Comparison of ENCODE assay signal across 1 cellular context in the genomic region with DNA sequence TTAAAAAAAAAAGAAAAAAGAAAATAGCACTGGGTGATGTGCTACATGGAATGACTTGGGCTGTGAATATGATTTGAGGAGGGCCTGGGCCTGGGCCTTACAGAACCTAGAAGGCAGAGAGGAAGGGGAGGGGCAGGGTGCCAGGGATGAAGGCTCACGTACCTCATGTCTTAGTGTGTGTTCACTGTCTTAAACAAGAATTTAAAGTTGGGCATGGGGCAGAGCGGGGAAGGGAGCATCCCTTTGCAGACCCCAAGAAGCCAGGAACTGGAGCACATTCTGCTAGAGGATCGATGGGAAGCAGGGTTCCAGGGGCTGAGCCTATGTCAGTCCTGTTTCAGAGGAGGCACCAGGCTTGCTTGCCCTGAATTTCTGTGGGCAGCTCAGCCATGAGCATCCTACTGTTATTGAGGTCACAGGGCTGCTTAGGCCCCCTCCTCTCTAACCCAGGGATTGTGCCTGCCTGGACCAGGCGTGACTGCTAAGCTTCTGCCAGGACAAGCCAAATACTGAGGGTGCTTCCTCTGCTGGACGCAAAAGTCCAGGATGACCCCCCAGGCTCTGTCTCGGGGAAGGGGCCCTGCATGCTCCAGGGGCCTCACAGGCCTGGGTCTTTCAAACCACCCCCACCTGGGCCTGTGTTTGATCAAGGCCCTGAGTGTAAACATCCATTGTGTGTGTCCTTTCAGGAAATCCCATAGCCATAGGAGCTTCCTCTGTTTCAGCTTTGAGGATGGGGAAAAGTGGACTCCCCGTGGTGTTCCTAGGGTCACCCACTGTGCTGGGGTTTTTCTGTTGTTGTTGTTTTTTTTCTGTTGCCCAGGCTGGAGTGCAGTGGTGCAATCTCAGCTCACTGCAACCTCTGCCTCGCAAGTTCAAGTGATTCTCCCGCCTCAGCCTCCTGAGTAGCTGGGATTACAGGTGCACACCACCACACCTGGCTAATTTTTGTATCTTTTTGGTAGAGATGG.
TF ChIP-seq lines count a peak whose summit lies in the region.

No MANE protein-coding gene starts in this region.

TF ChIP-seq in HepG2, 621 proteins besides CTCF, POLR2A, EP300 and RAD21 (continued from another document and continues in another):
- TF ChIP-seq, protein P1, sequence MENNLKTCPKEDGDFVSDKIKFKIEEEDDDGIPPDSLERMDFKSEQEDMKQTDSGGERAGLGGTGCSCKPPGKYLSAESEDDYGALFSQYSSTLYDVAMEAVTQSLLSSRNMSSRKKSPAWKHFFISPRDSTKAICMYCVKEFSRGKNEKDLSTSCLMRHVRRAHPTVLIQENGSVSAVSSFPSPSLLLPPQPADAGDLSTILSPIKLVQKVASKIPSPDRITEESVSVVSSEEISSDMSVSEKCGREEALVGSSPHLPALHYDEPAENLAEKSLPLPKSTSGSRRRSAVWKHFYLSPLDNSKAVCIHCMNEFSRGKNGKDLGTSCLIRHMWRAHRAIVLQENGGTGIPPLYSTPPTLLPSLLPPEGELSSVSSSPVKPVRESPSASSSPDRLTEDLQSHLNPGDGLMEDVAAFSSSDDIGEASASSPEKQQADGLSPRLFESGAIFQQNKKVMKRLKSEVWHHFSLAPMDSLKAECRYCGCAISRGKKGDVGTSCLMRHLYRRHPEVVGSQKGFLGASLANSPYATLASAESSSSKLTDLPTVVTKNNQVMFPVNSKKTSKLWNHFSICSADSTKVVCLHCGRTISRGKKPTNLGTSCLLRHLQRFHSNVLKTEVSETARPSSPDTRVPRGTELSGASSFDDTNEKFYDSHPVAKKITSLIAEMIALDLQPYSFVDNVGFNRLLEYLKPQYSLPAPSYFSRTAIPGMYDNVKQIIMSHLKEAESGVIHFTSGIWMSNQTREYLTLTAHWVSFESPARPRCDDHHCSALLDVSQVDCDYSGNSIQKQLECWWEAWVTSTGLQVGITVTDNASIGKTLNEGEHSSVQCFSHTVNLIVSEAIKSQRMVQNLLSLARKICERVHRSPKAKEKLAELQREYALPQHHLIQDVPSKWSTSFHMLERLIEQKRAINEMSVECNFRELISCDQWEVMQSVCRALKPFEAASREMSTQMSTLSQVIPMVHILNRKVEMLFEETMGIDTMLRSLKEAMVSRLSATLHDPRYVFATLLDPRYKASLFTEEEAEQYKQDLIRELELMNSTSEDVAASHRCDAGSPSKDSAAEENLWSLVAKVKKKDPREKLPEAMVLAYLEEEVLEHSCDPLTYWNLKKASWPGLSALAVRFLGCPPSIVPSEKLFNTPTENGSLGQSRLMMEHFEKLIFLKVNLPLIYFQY (CRISPR knock-in tag; IDR thresholded peaks at IDR 0.05; ENCODE audit: borderline replicate concordance) = no peak
- TF ChIP-seq ZNF788 (CRISPR knock-in tag; IDR thresholded peaks at IDR 0.05; ENCODE audit: borderline replicate concordance) (peak; percentile 68; the same call in 1 of the 2 replicates), AGO2 (optimal IDR thresholded peaks at IDR 0.05; ENCODE audit: low read depth, low read length) (no peak), NPAS2 (CRISPR knock-in tag; IDR thresholded peaks at IDR 0.05; ENCODE audit: borderline replicate concordance) (no peak), ZSCAN31 (CRISPR knock-in tag; IDR thresholded peaks at IDR 0.05; ENCODE audit: low read depth) (no peak), SNAPC2 (CRISPR knock-in tag; IDR thresholded peaks at IDR 0.05) (0 out of 2 replicates have a peak, but pooled peaks have one; percentile 54), REXO4 (CRISPR knock-in tag; IDR thresholded peaks at IDR 0.05; ENCODE audit: borderline replicate concordance) (no peak), ZNF383 (CRISPR knock-in tag; IDR thresholded peaks at IDR 0.05; ENCODE audit: borderline replicate concordance) (no peak), ZNF547 (CRISPR knock-in tag; IDR thresholded peaks at IDR 0.05) (no peak), ZNF12 (CRISPR knock-in tag; IDR thresholded peaks at IDR 0.05) (no peak), PHF8 (CRISPR knock-in tag; IDR thresholded peaks at IDR 0.05) (peak; percentile 17; the same call in 1 of the 2 replicates), SIX1 (CRISPR knock-in tag; IDR thresholded peaks at IDR 0.05; ENCODE audit: borderline replicate concordance) (no peak), SOX13 (IDR thresholded peaks at IDR 0.05) (0 out of 2 replicates have a peak, but pooled peaks have one; percentile 38), SOX13 (CRISPR knock-in tag; conservative IDR thresholded peaks at IDR 0.05 in 1 of 2, IDR thresholded peaks at IDR 0.05 in 1 of 2) (peak in 1 of 2 experiments; percentile 86; a peak in 2 of 4 replicates), IKZF1 (IDR thresholded peaks at IDR 0.05) (no peak), IRX3 (CRISPR knock-in tag; IDR thresholded peaks at IDR 0.05; ENCODE audit: borderline replicate concordance, low read depth) (no peak), ATAD3A (CRISPR knock-in tag; IDR thresholded peaks at IDR 0.05) (no peak), ZNF331 (CRISPR knock-in tag; IDR thresholded peaks at IDR 0.05) (peak; percentile 30; the same call in 1 of the 2 replicates), ZNF317 (CRISPR knock-in tag; IDR thresholded peaks at IDR 0.05) (peak; percentile 57), SMARCC2 (IDR thresholded peaks at IDR 0.05) (no peak), ZNF30 (CRISPR knock-in tag; IDR thresholded peaks at IDR 0.05) (no peak), ZC3H4 (CRISPR knock-in tag; IDR thresholded peaks at IDR 0.05; ENCODE audit: borderline replicate concordance) (no peak)
- TF ChIP-seq, protein P2, sequence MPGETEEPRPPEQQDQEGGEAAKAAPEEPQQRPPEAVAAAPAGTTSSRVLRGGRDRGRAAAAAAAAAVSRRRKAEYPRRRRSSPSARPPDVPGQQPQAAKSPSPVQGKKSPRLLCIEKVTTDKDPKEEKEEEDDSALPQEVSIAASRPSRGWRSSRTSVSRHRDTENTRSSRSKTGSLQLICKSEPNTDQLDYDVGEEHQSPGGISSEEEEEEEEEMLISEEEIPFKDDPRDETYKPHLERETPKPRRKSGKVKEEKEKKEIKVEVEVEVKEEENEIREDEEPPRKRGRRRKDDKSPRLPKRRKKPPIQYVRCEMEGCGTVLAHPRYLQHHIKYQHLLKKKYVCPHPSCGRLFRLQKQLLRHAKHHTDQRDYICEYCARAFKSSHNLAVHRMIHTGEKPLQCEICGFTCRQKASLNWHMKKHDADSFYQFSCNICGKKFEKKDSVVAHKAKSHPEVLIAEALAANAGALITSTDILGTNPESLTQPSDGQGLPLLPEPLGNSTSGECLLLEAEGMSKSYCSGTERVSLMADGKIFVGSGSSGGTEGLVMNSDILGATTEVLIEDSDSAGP (CRISPR knock-in tag; IDR thresholded peaks at IDR 0.05; ENCODE audit: borderline replicate concordance) = peak; percentile 61; the same call in 1 of the 2 replicates
- TF ChIP-seq, protein P3, sequence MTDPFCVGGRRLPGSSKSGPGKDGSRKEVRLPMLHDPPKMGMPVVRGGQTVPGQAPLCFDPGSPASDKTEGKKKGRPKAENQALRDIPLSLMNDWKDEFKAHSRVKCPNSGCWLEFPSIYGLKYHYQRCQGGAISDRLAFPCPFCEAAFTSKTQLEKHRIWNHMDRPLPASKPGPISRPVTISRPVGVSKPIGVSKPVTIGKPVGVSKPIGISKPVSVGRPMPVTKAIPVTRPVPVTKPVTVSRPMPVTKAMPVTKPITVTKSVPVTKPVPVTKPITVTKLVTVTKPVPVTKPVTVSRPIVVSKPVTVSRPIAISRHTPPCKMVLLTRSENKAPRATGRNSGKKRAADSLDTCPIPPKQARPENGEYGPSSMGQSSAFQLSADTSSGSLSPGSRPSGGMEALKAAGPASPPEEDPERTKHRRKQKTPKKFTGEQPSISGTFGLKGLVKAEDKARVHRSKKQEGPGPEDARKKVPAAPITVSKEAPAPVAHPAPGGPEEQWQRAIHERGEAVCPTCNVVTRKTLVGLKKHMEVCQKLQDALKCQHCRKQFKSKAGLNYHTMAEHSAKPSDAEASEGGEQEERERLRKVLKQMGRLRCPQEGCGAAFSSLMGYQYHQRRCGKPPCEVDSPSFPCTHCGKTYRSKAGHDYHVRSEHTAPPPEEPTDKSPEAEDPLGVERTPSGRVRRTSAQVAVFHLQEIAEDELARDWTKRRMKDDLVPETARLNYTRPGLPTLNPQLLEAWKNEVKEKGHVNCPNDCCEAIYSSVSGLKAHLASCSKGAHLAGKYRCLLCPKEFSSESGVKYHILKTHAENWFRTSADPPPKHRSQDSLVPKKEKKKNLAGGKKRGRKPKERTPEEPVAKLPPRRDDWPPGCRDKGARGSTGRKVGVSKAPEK (CRISPR knock-in tag; IDR thresholded peaks at IDR 0.05; ENCODE audit: borderline replicate concordance) = no peak
- TF ChIP-seq, protein P4, sequence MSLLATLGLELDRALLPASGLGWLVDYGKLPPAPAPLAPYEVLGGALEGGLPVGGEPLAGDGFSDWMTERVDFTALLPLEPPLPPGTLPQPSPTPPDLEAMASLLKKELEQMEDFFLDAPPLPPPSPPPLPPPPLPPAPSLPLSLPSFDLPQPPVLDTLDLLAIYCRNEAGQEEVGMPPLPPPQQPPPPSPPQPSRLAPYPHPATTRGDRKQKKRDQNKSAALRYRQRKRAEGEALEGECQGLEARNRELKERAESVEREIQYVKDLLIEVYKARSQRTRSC (CRISPR knock-in tag; IDR thresholded peaks at IDR 0.05; ENCODE audit: low read depth) = no peak
- TF ChIP-seq, protein P5, sequence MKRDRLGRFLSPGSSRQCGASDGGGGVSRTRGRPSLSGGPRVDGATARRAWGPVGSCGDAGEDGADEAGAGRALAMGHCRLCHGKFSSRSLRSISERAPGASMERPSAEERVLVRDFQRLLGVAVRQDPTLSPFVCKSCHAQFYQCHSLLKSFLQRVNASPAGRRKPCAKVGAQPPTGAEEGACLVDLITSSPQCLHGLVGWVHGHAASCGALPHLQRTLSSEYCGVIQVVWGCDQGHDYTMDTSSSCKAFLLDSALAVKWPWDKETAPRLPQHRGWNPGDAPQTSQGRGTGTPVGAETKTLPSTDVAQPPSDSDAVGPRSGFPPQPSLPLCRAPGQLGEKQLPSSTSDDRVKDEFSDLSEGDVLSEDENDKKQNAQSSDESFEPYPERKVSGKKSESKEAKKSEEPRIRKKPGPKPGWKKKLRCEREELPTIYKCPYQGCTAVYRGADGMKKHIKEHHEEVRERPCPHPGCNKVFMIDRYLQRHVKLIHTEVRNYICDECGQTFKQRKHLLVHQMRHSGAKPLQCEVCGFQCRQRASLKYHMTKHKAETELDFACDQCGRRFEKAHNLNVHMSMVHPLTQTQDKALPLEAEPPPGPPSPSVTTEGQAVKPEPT (CRISPR knock-in tag; IDR thresholded peaks at IDR 0.05; ENCODE audit: low read depth) = no peak
- TF ChIP-seq, protein P6, sequence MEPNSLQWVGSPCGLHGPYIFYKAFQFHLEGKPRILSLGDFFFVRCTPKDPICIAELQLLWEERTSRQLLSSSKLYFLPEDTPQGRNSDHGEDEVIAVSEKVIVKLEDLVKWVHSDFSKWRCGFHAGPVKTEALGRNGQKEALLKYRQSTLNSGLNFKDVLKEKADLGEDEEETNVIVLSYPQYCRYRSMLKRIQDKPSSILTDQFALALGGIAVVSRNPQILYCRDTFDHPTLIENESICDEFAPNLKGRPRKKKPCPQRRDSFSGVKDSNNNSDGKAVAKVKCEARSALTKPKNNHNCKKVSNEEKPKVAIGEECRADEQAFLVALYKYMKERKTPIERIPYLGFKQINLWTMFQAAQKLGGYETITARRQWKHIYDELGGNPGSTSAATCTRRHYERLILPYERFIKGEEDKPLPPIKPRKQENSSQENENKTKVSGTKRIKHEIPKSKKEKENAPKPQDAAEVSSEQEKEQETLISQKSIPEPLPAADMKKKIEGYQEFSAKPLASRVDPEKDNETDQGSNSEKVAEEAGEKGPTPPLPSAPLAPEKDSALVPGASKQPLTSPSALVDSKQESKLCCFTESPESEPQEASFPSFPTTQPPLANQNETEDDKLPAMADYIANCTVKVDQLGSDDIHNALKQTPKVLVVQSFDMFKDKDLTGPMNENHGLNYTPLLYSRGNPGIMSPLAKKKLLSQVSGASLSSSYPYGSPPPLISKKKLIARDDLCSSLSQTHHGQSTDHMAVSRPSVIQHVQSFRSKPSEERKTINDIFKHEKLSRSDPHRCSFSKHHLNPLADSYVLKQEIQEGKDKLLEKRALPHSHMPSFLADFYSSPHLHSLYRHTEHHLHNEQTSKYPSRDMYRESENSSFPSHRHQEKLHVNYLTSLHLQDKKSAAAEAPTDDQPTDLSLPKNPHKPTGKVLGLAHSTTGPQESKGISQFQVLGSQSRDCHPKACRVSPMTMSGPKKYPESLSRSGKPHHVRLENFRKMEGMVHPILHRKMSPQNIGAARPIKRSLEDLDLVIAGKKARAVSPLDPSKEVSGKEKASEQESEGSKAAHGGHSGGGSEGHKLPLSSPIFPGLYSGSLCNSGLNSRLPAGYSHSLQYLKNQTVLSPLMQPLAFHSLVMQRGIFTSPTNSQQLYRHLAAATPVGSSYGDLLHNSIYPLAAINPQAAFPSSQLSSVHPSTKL (CRISPR knock-in tag; IDR thresholded peaks at IDR 0.05) = peak; percentile 77
- TF ChIP-seq, protein P7, sequence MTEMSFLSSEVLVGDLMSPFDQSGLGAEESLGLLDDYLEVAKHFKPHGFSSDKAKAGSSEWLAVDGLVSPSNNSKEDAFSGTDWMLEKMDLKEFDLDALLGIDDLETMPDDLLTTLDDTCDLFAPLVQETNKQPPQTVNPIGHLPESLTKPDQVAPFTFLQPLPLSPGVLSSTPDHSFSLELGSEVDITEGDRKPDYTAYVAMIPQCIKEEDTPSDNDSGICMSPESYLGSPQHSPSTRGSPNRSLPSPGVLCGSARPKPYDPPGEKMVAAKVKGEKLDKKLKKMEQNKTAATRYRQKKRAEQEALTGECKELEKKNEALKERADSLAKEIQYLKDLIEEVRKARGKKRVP (CRISPR knock-in tag; IDR thresholded peaks at IDR 0.05) = peak in 1 of 2 experiments; percentile 50; a peak in 1 of 4 replicates
